Comparison of ENCODE assay signal across 1 cellular context in the genomic region with DNA sequence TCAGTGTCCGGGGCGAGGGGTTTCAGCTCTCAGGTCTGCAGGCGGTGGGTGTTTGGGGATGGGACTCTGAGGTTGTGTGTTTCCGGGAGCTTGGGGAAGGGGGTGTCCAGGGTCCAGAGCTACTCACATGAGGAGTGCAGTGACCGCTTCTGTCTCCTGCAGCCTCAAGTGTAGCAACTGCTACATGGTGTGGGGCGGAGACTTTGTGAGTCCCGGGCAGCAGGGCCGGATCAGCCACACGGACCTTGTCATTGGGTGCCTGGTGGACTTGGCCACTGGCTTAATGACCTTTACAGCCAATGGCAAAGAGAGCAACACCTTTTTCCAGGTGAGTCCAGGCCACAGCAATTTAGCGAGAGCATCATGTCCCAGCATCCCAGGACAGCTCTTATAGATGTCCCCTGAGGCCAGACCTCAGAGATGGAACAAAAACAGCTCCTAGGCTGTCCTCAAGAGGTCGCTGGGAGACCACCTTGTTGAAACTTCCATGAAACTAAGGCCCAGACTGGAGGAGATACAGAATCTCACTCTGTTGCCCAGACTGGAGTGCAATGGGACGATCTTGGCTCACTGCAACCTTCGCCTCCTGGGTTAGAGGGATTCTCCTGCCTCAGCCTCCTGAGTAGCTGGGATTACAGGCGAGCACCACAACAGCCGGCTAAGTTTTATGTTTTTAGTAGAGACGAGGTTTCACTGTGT.
A peak's percentile ranks its signal among the peaks of the same experiment; 100 is the strongest.
TF ChIP-seq lines count a peak whose summit lies in the region.

No MANE protein-coding gene starts in this region.

TF ChIP-seq in HepG2, 621 proteins besides CTCF, POLR2A, EP300 and RAD21:
- TF ChIP-seq NFYB (CRISPR knock-in tag; IDR thresholded peaks at IDR 0.05) (no peak), ZNF121 (CRISPR knock-in tag; IDR thresholded peaks at IDR 0.05) (peak; percentile 86), YY1 (IDR thresholded peaks at IDR 0.05; ENCODE audit: insufficient read depth, insufficient replicate concordance, low read depth, low read length) (no peak), STAG1 (CRISPR knock-in tag; IDR thresholded peaks at IDR 0.05) (peak; percentile 81), SMC3 (IDR thresholded peaks at IDR 0.05; ENCODE audit: low read length) (peak; percentile 38)
